Comparison of ENCODE assay signal across 1 cellular context in genomic region chr9:127664678-127665507, GRCh38.
TF ChIP-seq lines count a peak whose summit lies in the region.

No MANE protein-coding gene starts in this region.

TF ChIP-seq in HepG2, 621 proteins besides CTCF, POLR2A, EP300 and RAD21 (continued from another document and continues in another):
- no peak for TF ChIP-seq GRHL1 (CRISPR knock-in tag; conservative IDR thresholded peaks at IDR 0.05)
- TF ChIP-seq, protein P1, sequence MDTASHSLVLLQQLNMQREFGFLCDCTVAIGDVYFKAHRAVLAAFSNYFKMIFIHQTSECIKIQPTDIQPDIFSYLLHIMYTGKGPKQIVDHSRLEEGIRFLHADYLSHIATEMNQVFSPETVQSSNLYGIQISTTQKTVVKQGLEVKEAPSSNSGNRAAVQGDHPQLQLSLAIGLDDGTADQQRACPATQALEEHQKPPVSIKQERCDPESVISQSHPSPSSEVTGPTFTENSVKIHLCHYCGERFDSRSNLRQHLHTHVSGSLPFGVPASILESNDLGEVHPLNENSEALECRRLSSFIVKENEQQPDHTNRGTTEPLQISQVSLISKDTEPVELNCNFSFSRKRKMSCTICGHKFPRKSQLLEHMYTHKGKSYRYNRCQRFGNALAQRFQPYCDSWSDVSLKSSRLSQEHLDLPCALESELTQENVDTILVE (CRISPR knock-in tag; IDR thresholded peaks at IDR 0.05): no peak
- TF ChIP-seq ZNF383 (CRISPR knock-in tag; IDR thresholded peaks at IDR 0.05; ENCODE audit: borderline replicate concordance): no peak
- TF ChIP-seq TAF15 (IDR thresholded peaks at IDR 0.05; ENCODE audit: low read depth, low read length, poor library complexity, severe bottlenecking): no peak
- no peak for TF ChIP-seq ZNF34 (CRISPR knock-in tag; IDR thresholded peaks at IDR 0.05; ENCODE audit: borderline replicate concordance)
- TF ChIP-seq, protein P2, sequence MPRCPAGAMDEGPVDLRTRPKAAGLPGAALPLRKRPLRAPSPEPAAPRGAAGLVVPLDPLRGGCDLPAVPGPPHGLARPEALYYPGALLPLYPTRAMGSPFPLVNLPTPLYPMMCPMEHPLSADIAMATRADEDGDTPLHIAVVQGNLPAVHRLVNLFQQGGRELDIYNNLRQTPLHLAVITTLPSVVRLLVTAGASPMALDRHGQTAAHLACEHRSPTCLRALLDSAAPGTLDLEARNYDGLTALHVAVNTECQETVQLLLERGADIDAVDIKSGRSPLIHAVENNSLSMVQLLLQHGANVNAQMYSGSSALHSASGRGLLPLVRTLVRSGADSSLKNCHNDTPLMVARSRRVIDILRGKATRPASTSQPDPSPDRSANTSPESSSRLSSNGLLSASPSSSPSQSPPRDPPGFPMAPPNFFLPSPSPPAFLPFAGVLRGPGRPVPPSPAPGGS (CRISPR knock-in tag; IDR thresholded peaks at IDR 0.05): no peak
- no peak for TF ChIP-seq DNMT3B (CRISPR knock-in tag; conservative IDR thresholded peaks at IDR 0.05)
- TF ChIP-seq TBP (CRISPR knock-in tag; IDR thresholded peaks at IDR 0.05): no peak
- TF ChIP-seq NCOA2 (CRISPR knock-in tag; IDR thresholded peaks at IDR 0.05): no peak
- TF ChIP-seq FOXM1 (CRISPR knock-in tag; IDR thresholded peaks at IDR 0.05): no peak
- no peak for TF ChIP-seq KMT2A (CRISPR knock-in tag; IDR thresholded peaks at IDR 0.05)
- TF ChIP-seq CREB3 (CRISPR knock-in tag; IDR thresholded peaks at IDR 0.05): no peak
- TF ChIP-seq, protein P3, sequence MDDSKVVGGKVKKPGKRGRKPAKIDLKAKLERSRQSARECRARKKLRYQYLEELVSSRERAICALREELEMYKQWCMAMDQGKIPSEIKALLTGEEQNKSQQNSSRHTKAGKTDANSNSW (CRISPR knock-in tag; IDR thresholded peaks at IDR 0.05; ENCODE audit: borderline replicate concordance): no peak
- TF ChIP-seq FOXP1 (IDR thresholded peaks at IDR 0.05): no peak
- TF ChIP-seq FOXP1 (CRISPR knock-in tag; IDR thresholded peaks at IDR 0.05): peak; percentile 24; the same call in 1 of the 2 replicates
- no peak for TF ChIP-seq ZNF619 (CRISPR knock-in tag; IDR thresholded peaks at IDR 0.05)
- TF ChIP-seq MEF2D (CRISPR knock-in tag; IDR thresholded peaks at IDR 0.05): no peak
- no peak for TF ChIP-seq PRPF4 (IDR thresholded peaks at IDR 0.05; ENCODE audit: low read depth, low read length, poor library complexity, severe bottlenecking)
- TF ChIP-seq ZNF44 (CRISPR knock-in tag; IDR thresholded peaks at IDR 0.05): no peak
- TF ChIP-seq ZNF30 (CRISPR knock-in tag; IDR thresholded peaks at IDR 0.05): no peak
- no peak for TF ChIP-seq GATAD1 (CRISPR knock-in tag; IDR thresholded peaks at IDR 0.05)
- TF ChIP-seq RXRB (CRISPR knock-in tag; IDR thresholded peaks at IDR 0.05; ENCODE audit: borderline replicate concordance): peak; percentile 74; the same call in 1 of the 2 replicates
- TF ChIP-seq, protein P4, sequence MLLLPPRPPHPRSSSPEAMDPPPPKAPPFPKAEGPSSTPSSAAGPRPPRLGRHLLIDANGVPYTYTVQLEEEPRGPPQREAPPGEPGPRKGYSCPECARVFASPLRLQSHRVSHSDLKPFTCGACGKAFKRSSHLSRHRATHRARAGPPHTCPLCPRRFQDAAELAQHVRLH (CRISPR knock-in tag; IDR thresholded peaks at IDR 0.05; ENCODE audit: borderline replicate concordance, low read depth): no peak
- TF ChIP-seq GLI4 (CRISPR knock-in tag; IDR thresholded peaks at IDR 0.05; ENCODE audit: borderline replicate concordance): no peak
- TF ChIP-seq XRCC5 (optimal IDR thresholded peaks at IDR 0.05; ENCODE audit: low read length): peak; percentile 5
- TF ChIP-seq, protein P5, sequence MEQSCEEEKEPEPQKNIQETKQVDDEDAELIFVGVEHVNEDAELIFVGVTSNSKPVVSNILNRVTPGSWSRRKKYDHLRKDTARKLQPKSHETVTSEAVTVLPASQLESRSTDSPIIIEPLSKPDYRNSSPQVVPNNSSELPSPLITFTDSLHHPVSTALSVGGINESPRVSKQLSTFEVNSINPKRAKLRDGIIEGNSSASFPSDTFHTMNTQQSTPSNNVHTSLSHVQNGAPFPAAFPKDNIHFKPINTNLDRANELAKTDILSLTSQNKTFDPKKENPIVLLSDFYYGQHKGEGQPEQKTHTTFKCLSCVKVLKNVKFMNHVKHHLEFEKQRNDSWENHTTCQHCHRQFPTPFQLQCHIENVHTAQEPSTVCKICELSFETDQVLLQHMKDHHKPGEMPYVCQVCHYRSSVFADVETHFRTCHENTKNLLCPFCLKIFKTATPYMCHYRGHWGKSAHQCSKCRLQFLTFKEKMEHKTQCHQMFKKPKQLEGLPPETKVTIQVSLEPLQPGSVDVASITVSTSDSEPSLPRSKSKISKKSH (CRISPR knock-in tag; IDR thresholded peaks at IDR 0.05; ENCODE audit: borderline replicate concordance): no peak
- TF ChIP-seq ZNF430 (CRISPR knock-in tag; IDR thresholded peaks at IDR 0.05): no peak
- no peak for TF ChIP-seq ZNF691 (CRISPR knock-in tag; IDR thresholded peaks at IDR 0.05; ENCODE audit: borderline replicate concordance, low read depth)
- no peak for TF ChIP-seq ZBTB38 (CRISPR knock-in tag; IDR thresholded peaks at IDR 0.05)
- TF ChIP-seq ZFP91 (CRISPR knock-in tag; IDR thresholded peaks at IDR 0.05; ENCODE audit: borderline replicate concordance): peak; percentile 62; the same call in 1 of the 2 replicates
- TF ChIP-seq WIZ (CRISPR knock-in tag; IDR thresholded peaks at IDR 0.05): no peak
- TF ChIP-seq ZNF24 (IDR thresholded peaks at IDR 0.05): no peak
- TF ChIP-seq IKZF1 (IDR thresholded peaks at IDR 0.05): no peak
- TF ChIP-seq NFIC (IDR thresholded peaks at IDR 0.05; ENCODE audit: low read length): no peak
- TF ChIP-seq HDAC2 (CRISPR knock-in tag; IDR thresholded peaks at IDR 0.05): peak; percentile 35; the same call in 1 of the 2 replicates
- TF ChIP-seq STAT5B (CRISPR knock-in tag; IDR thresholded peaks at IDR 0.05): no peak
- peak; percentile 23; the same call in 1 of the 2 replicates for TF ChIP-seq TBX2 (CRISPR knock-in tag; IDR thresholded peaks at IDR 0.05; ENCODE audit: borderline replicate concordance)
- no peak for TF ChIP-seq SMC3 (IDR thresholded peaks at IDR 0.05; ENCODE audit: low read length)
- no peak for TF ChIP-seq ZNF224 (CRISPR knock-in tag; IDR thresholded peaks at IDR 0.05)
- no peak for TF ChIP-seq ZC3H13 (CRISPR knock-in tag; IDR thresholded peaks at IDR 0.05)
- TF ChIP-seq ZNF766 (CRISPR knock-in tag; IDR thresholded peaks at IDR 0.05; ENCODE audit: borderline replicate concordance): no peak
- TF ChIP-seq HES4 (CRISPR knock-in tag; IDR thresholded peaks at IDR 0.05; ENCODE audit: borderline replicate concordance): no peak
- TF ChIP-seq HNRNPLL (IDR thresholded peaks at IDR 0.05; ENCODE audit: low read depth, low read length, poor library complexity, severe bottlenecking): no peak
- TF ChIP-seq HNRNPUL1 (IDR thresholded peaks at IDR 0.05; ENCODE audit: low read depth, low read length): no peak
- TF ChIP-seq ZNF12 (CRISPR knock-in tag; IDR thresholded peaks at IDR 0.05): 0 out of 2 replicates have a peak, but pooled peaks have one; percentile 23
- peak; percentile 85; the same call in 1 of the 3 replicates for TF ChIP-seq MXI1 (IDR thresholded peaks at IDR 0.05; ENCODE audit: borderline replicate concordance, low read depth, low read length)
- TF ChIP-seq KDM6A (CRISPR knock-in tag; IDR thresholded peaks at IDR 0.05; ENCODE audit: low read depth): peak; percentile 69
- TF ChIP-seq ZIK1 (CRISPR knock-in tag; IDR thresholded peaks at IDR 0.05; ENCODE audit: borderline replicate concordance, low read depth): no peak
- TF ChIP-seq NFRKB (IDR thresholded peaks at IDR 0.05): no peak
- TF ChIP-seq ATF4 (CRISPR knock-in tag; IDR thresholded peaks at IDR 0.05): no peak
- no peak for TF ChIP-seq RBAK (CRISPR knock-in tag; IDR thresholded peaks at IDR 0.05)
- no peak for TF ChIP-seq ZNF484 (CRISPR knock-in tag; IDR thresholded peaks at IDR 0.05; ENCODE audit: borderline replicate concordance, low read depth)
- no peak for TF ChIP-seq CAMTA2 (CRISPR knock-in tag; IDR thresholded peaks at IDR 0.05; ENCODE audit: borderline replicate concordance)
- TF ChIP-seq, protein P6, sequence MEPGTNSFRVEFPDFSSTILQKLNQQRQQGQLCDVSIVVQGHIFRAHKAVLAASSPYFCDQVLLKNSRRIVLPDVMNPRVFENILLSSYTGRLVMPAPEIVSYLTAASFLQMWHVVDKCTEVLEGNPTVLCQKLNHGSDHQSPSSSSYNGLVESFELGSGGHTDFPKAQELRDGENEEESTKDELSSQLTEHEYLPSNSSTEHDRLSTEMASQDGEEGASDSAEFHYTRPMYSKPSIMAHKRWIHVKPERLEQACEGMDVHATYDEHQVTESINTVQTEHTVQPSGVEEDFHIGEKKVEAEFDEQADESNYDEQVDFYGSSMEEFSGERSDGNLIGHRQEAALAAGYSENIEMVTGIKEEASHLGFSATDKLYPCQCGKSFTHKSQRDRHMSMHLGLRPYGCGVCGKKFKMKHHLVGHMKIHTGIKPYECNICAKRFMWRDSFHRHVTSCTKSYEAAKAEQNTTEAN (CRISPR knock-in tag; conservative IDR thresholded peaks at IDR 0.05): no peak
- no peak for TF ChIP-seq ZNF225 (CRISPR knock-in tag; IDR thresholded peaks at IDR 0.05)
- no peak for TF ChIP-seq PHB2 (IDR thresholded peaks at IDR 0.05; ENCODE audit: partially characterized antibody)
